Comparison of ENCODE assay signal across 23 cellular contexts in genomic region chr15:69272139-69272538, GRCh38. TPM values are rescaled to one million over a fixed set of nuclear protein-coding genes. Genes with fewer than 3 reads are reported as not detected.
"Had no signal": no experiment of that assay in that cellular context is flagged by ENCODE, and none has a peak within 500 bp of the region (broad histone marks: within the 10 kb centered on the region; RNA-seq: fewer than 3 reads in every experiment).

No MANE protein-coding gene starts in this region.

- H3K27ac ChIP-seq: heart right ventricle, left lung, right lobe of liver, SK-N-MC, testis had no signal

- H3K4me1 ChIP-seq: left lung, right lobe of liver had no signal

- H3K36me3 ChIP-seq: right lobe of liver had no signal

- H3K4me3 ChIP-seq: heart right ventricle, left lung, lung, right lobe of liver, SK-N-MC, testis had no signal

- ATAC-seq: heart right ventricle; left lung; naive thymus-derived CD8-positive, alpha-beta T cell; right lobe of liver; T-helper 17 cell had no signal

- FAIRE-seq: small intestine had no signal

- DNase-seq: activated CD4-positive, alpha-beta T cell treated with anti-CD3 and anti-CD28 coated beads for 4 hours; activated CD4-positive, alpha-beta T cell treated with anti-CD3 and anti-CD28 coated beads, Interleukin-2, amount 50 U/mL, for 48 hours; activated CD4-positive, CD25-positive, alpha-beta regulatory T cell; activated naive CD4-positive, alpha-beta T cell treated with Interleukin-2 at 50 U/mL for 16 hours; activated naive CD8-positive, alpha-beta T cell treated with anti-CD3 and anti-CD28 coated beads, Interleukin-2, amount 10 ng/mL, durations not matched to agents 7 days and 5 days; activated T-cell treated with anti-CD3 and anti-CD28 coated beads, Interleukin-2, amount 50 U/mL, for 48 hours; amygdala; cerebellar nuclear complex; effector memory CD4-positive, alpha-beta T cell; heart right ventricle; left lung; naive thymus-derived CD8-positive, alpha-beta T cell; posterior cingulate gyrus; right lobe of liver; small intestine; stimulated activated CD4-positive, alpha-beta T cell treated with anti-CD3 and anti-CD28 coated beads, Interleukin-15, amount 100 ng/mL, for 24 hours; stimulated activated CD4-positive, alpha-beta T cell treated with anti-CD3 and anti-CD28 coated beads, Interleukin-2, amount 100 ng/mL, for 48 hours; stimulated activated naive CD4-positive, alpha-beta T cell; SW 1271; T-helper 17 cell; testis had no signal

- H3K9me3 ChIP-seq: heart right ventricle, left lung, right lobe of liver, testis had no signal

- H3K27me3 ChIP-seq: heart right ventricle, left lung, right lobe of liver, testis had no signal

RNA-seq across cellular contexts. Expression of gene PAQR5, which starts 26.6 kb away (rescaled TPM):
- total RNA-seq: activated naive CD8-positive, alpha-beta T cell treated with anti-CD3 and anti-CD28 coated beads, Interleukin-2, amount 10 ng/mL, durations not matched to agents 7 days and 5 days; naive thymus-derived CD8-positive, alpha-beta T cell; T-helper 17 cell had no signal
- polyA plus RNA-seq: naive thymus-derived CD8-positive, alpha-beta T cell had no signal
